Comparison of ENCODE assay signal across 1 cellular context in genomic region chr6:166330612-166331011, GRCh38.
TF ChIP-seq lines count a peak whose summit lies in the region.

No MANE protein-coding gene starts in this region.

TF ChIP-seq in GM12878, 131 proteins besides CTCF, POLR2A, EP300 and RAD21:
- TF ChIP-seq LARP7 (IDR thresholded peaks at IDR 0.05) (0 out of 2 replicates have a peak, but pooled peaks have one; percentile 25), BRCA1 (IDR thresholded peaks at IDR 0.05; ENCODE audit: low read depth, low read length) (no peak), POLR2AphosphoS5 (IDR thresholded peaks at IDR 0.05; ENCODE audit: low read length) (peak; percentile 43; the same call in 1 of the 2 replicates), SREBF2 (IDR thresholded peaks at IDR 0.05; ENCODE audit: low read length) (no peak), NBN (IDR thresholded peaks at IDR 0.05) (no peak), TCF3 (IDR thresholded peaks at IDR 0.05; ENCODE audit: borderline replicate concordance, insufficient read depth, low read depth, low read length) (no peak), ZNF207 (IDR thresholded peaks at IDR 0.05; ENCODE audit: borderline replicate concordance) (no peak), HDGF (IDR thresholded peaks at IDR 0.05) (peak; percentile 31; the same call in 1 of the 2 replicates), ATF7 (IDR thresholded peaks at IDR 0.05; ENCODE audit: low read depth) (no peak), RUNX3 (IDR thresholded peaks at IDR 0.05; ENCODE audit: low read length) (no peak), PAX8 (IDR thresholded peaks at IDR 0.05) (no peak), NR2C1 (IDR thresholded peaks at IDR 0.05) (no peak), RELB (IDR thresholded peaks at IDR 0.05; ENCODE audit: low read depth) (no peak), ATF3 (IDR thresholded peaks at IDR 0.05; ENCODE audit: borderline replicate concordance, extremely low read depth, low read depth, low read length) (no peak), HCFC1 (IDR thresholded peaks at IDR 0.05; ENCODE audit: low read length) (no peak)
